In the genomic region with DNA sequence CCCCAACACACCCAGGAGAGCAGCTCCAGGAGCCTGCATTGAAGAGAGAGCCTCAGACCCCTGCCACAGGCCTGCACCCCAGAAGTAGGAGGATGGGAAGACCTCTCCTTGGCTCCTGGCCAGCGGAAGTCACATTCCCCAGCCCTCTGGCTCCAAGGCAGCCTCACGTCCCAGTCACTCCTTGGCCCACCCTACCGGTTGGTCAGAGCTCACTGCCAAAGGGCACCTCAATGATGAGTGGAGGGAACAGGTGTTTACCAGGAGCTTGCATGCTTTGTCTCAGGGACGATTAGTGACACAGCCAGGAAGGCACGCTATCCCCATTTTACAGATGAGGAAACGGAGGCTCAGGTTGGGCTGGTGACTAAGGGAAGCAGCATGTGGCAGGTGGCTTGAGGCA, we compare ENCODE assay signal across 5 cellular contexts. TPM values are rescaled to one million over a fixed set of nuclear protein-coding genes. Genes with fewer than 3 reads are reported as not detected.
"Had no signal": no experiment of that assay in that cellular context is flagged by ENCODE, and none has a peak within 500 bp of the region (broad histone marks: within the 10 kb centered on the region; RNA-seq: fewer than 3 reads in every experiment).

No MANE protein-coding gene starts in this region.

RNA-seq across cellular contexts. Expression of gene FAM25A, which starts 1.0 kb away (rescaled TPM):
- total RNA-seq: GM23338, H1, H9, HT-29 had no signal
- polyA plus RNA-seq: GM23338, H1, IgD-negative memory B cell had no signal

RNA-seq across cellular contexts. Expression of gene ADIRF, which starts 50.8 kb away (rescaled TPM):
- total RNA-seq: GM23338, H1, H9 had no signal
- polyA plus RNA-seq: H1, IgD-negative memory B cell had no signal
